ENCODE assay signal across 2 cellular contexts in the genomic region with DNA sequence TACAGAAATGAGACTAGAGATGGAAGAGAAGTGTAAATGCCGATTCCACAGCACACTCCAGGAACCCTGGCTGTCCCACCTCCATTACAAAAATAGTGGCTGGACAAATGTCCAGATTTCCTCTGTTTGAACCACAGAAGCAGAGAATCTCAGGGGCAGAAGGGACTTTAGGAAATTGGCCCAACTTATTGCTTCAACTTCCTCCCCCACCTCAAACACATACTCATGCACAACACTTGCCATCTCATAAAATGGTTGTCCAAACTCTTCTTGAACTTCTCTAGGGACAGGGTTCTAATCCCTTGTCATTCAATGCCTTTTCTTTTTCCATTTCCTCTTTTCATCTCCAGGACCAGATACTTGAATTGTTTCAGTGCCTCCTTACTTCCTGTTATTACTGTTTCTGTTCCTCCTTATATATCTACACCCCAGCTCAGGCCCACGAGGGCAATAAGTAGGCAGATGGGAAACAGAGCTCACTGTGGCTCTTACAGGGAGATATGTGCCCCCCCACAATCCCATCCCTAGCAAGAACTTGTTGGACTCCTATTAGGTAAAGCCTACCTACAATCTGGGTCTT.
TF ChIP-seq lines count a peak whose summit lies in the region.

No MANE protein-coding gene starts in this region.

TF ChIP-seq in SK-N-SH, 30 proteins besides CTCF, POLR2A, EP300 and RAD21 (continued from another document):
- no peak for TF ChIP-seq EZH2phosphoT487 (IDR thresholded peaks at IDR 0.05; ENCODE audit: borderline replicate concordance, low read depth)
- no peak for TF ChIP-seq RXRA (IDR thresholded peaks at IDR 0.05; ENCODE audit: borderline replicate concordance, low read depth)
- no peak for TF ChIP-seq GABPA (IDR thresholded peaks at IDR 0.05; ENCODE audit: low read depth)
- no peak for TF ChIP-seq RCOR1 (IDR thresholded peaks at IDR 0.05; ENCODE audit: low read length)
- TF ChIP-seq, protein P1, sequence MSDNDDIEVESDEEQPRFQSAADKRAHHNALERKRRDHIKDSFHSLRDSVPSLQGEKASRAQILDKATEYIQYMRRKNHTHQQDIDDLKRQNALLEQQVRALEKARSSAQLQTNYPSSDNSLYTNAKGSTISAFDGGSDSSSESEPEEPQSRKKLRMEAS (IDR thresholded peaks at IDR 0.05; ENCODE audit: low read depth): no peak
- no peak for TF ChIP-seq NFIC (IDR thresholded peaks at IDR 0.05; ENCODE audit: borderline replicate concordance)
- no peak for TF ChIP-seq SMC3 (IDR thresholded peaks at IDR 0.05; ENCODE audit: low read depth, low read length)
- TF ChIP-seq, protein P2, sequence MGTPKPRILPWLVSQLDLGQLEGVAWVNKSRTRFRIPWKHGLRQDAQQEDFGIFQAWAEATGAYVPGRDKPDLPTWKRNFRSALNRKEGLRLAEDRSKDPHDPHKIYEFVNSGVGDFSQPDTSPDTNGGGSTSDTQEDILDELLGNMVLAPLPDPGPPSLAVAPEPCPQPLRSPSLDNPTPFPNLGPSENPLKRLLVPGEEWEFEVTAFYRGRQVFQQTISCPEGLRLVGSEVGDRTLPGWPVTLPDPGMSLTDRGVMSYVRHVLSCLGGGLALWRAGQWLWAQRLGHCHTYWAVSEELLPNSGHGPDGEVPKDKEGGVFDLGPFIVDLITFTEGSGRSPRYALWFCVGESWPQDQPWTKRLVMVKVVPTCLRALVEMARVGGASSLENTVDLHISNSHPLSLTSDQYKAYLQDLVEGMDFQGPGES (IDR thresholded peaks at IDR 0.05; ENCODE audit: low read depth, low read length): no peak
- TF ChIP-seq POLR2AphosphoS5 (IDR thresholded peaks at IDR 0.05; ENCODE audit: low read depth, low read length): no peak
- no peak for TF ChIP-seq MXI1 (IDR thresholded peaks at IDR 0.05; ENCODE audit: low read depth, low read length)
- no peak for TF ChIP-seq MEF2A (IDR thresholded peaks at IDR 0.05; ENCODE audit: borderline replicate concordance, low read depth)
- no peak for TF ChIP-seq NRF1 (IDR thresholded peaks at IDR 0.05; ENCODE audit: low read depth, low read length)
- no peak for TF ChIP-seq TCF12 (IDR thresholded peaks at IDR 0.05)
TF ChIP-seq in SK-N-SH: peak in this region for 0.

TF ChIP-seq in SK-N-SH treated with all-trans-retinoic acid at 6 μM for 48 hours, 23 proteins besides CTCF, POLR2A, EP300 and RAD21 (continued from another document):
- TF ChIP-seq, protein P3, sequence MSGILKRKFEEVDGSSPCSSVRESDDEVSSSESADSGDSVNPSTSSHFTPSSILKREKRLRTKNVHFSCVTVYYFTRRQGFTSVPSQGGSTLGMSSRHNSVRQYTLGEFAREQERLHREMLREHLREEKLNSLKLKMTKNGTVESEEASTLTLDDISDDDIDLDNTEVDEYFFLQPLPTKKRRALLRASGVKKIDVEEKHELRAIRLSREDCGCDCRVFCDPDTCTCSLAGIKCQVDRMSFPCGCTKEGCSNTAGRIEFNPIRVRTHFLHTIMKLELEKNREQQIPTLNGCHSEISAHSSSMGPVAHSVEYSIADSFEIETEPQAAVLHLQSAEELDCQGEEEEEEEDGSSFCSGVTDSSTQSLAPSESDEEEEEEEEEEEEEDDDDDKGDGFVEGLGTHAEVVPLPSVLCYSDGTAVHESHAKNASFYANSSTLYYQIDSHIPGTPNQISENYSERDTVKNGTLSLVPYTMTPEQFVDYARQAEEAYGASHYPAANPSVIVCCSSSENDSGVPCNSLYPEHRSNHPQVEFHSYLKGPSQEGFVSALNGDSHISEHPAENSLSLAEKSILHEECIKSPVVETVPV (CRISPR knock-in tag; IDR thresholded peaks at IDR 0.05): no peak
- TF ChIP-seq RARB (CRISPR knock-in tag; IDR thresholded peaks at IDR 0.05): no peak
- TF ChIP-seq SNAI2 (CRISPR knock-in tag; IDR thresholded peaks at IDR 0.05): no peak
- TF ChIP-seq, protein P4, sequence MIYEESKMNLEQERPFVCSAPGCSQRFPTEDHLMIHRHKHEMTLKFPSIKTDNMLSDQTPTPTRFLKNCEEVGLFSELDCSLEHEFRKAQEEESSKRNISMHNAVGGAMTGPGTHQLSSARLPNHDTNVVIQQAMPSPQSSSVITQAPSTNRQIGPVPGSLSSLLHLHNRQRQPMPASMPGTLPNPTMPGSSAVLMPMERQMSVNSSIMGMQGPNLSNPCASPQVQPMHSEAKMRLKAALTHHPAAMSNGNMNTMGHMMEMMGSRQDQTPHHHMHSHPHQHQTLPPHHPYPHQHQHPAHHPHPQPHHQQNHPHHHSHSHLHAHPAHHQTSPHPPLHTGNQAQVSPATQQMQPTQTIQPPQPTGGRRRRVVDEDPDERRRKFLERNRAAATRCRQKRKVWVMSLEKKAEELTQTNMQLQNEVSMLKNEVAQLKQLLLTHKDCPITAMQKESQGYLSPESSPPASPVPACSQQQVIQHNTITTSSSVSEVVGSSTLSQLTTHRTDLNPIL (CRISPR knock-in tag; IDR thresholded peaks at IDR 0.05; ENCODE audit: low read depth): no peak
- TF ChIP-seq, protein P5, sequence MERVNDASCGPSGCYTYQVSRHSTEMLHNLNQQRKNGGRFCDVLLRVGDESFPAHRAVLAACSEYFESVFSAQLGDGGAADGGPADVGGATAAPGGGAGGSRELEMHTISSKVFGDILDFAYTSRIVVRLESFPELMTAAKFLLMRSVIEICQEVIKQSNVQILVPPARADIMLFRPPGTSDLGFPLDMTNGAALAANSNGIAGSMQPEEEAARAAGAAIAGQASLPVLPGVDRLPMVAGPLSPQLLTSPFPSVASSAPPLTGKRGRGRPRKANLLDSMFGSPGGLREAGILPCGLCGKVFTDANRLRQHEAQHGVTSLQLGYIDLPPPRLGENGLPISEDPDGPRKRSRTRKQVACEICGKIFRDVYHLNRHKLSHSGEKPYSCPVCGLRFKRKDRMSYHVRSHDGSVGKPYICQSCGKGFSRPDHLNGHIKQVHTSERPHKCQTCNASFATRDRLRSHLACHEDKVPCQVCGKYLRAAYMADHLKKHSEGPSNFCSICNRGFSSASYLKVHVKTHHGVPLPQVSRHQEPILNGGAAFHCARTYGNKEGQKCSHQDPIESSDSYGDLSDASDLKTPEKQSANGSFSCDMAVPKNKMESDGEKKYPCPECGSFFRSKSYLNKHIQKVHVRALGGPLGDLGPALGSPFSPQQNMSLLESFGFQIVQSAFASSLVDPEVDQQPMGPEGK (CRISPR knock-in tag; IDR thresholded peaks at IDR 0.05; ENCODE audit: borderline replicate concordance): no peak
- TF ChIP-seq ZFP30 (CRISPR knock-in tag; IDR thresholded peaks at IDR 0.05): no peak
- no peak for TF ChIP-seq TOX (CRISPR knock-in tag; IDR thresholded peaks at IDR 0.05; ENCODE audit: borderline replicate concordance)
- TF ChIP-seq CSDC2 (CRISPR knock-in tag; IDR thresholded peaks at IDR 0.05): no peak
- TF ChIP-seq ARNTL (CRISPR knock-in tag; IDR thresholded peaks at IDR 0.05; ENCODE audit: borderline replicate concordance, low read depth): no peak
- TF ChIP-seq BACH2 (CRISPR knock-in tag; IDR thresholded peaks at IDR 0.05; ENCODE audit: borderline replicate concordance): no peak
- no peak for TF ChIP-seq OSR1 (CRISPR knock-in tag; IDR thresholded peaks at IDR 0.05)
